ENCODE assay signal across 8 cellular contexts in the genomic region with DNA sequence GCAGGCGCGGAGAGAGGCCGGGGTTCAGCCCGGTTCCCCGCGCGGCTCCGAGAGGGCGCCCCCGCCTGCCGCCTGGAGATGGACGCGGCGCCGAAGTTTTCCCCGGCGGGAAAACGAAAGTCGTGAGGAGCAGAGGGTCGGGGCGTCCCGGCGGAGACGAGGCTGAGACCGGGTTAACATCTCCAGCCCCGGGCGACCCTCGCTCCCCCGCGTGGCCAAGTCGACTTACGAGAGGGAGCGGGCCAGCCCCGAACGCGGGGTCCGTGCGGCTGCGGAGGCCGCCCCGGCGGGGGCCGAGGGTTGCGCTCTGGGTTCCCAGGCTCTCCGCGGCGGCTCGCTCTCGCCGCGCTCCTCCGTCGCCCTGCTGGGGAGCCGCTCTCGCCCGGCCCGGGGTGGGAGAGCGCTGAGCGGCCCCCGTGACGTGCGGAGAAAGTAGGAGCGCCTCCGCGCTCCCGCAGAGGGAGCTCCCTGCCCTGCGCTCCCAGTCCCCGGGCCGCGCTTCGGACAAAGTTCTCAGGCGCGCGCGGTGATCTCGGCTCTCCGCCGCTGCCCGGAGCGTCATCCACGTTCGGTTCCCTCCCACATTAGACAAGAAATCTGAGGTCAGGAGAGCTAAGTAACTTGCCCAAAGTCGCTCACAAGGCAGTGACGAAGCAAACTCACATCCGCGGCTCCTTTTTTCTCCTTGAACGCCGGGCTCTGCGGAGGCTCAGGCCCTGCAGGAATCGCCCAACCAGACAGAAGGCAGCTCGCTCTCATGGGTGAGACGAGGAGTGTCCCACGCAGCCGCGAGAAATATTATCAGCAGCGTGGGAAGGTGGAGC. TPM values are rescaled to one million over a fixed set of nuclear protein-coding genes. Genes with fewer than 3 reads are reported as not detected.
DNase-seq lines count a peak whose midpoint lies in the region; ATAC-seq and TF ChIP-seq lines count a peak whose summit lies in the region.

No MANE protein-coding gene starts in this region.

- no peaks in the 10 kb centered on the region for H3K36me3 ChIP-seq in HUES6 (ENCODE audit: control insufficient read depth, insufficient read depth, low read length)

- H3K27me3 ChIP-seq in HUES6 (ENCODE audit: control insufficient read depth, insufficient read depth, low read length) = peaks cover 45% of the 10 kb centered on the region

- peak overlapping the region; percentile 86 for H3K4me3 ChIP-seq in HUES6 (ENCODE audit: low read depth, low read length)
- peak overlapping the region; percentile 90 for H3K4me3 ChIP-seq in coronary artery

- intact Hi-C loops in left colon (cut with DNase I, micrococcal nuclease) = loop anchor here in 1 of 2 donors (10.0 kb wide), 1 partner anchor 289 kb away; the partner anchor contains the start of genes GFM2 and NSA2

- ATAC-seq in activated CD4-positive, CD25-positive, alpha-beta regulatory T cell treated with anti-CD3 and anti-CD28 coated beads, Interleukin-2, amount 50 U/mL, for 24 hours = peak; percentile 30 to 37
- ATAC-seq in left colon (peak; percentile 66), HG03196 (IDR thresholded peaks at IDR 0.05; ENCODE audit: unreplicated experiment) (no peak)

- H3K9ac ChIP-seq in HUES6 (ENCODE audit: low read length) = peak overlapping the region; percentile 94

- no peak for TF ChIP-seq CTCF in coronary artery (IDR thresholded peaks at IDR 0.05)

- DNase-seq in ELF-1 (ENCODE audit: low read depth, low spot score) = peak; percentile 73
- DNase-seq in coronary artery (ENCODE audit: low spot score) = peak; percentile 80
- DNase-seq in left colon = peak; percentile 41 to 69
- DNase-seq in stimulated activated CD4-positive, alpha-beta T cell treated with anti-CD3 and anti-CD28 coated beads, Interleukin-1b, Interleukin-23, amount 100 ng/mL, for 4 hours (ENCODE audit: low read depth in 2 of 2) = peak; percentile 23 to 50
- DNase-seq in NCI-H2107 (lab: John Stamatoyannopoulos, UW) = no peak

- peak overlapping the region; percentile 63; the same call in 1 of the 2 replicates for H3K27ac ChIP-seq in HUES6 (ENCODE audit: low read depth, low read length)
- H3K27ac ChIP-seq in coronary artery = peak overlapping the region; percentile 94 to 95

- H3K9me3 ChIP-seq in HUES6 (ENCODE audit: control insufficient read depth, insufficient read depth, low read depth, low read length) = no peaks in the 10 kb centered on the region

- peaks cover 48% of the 10 kb centered on the region for H3K4me1 ChIP-seq in HUES6 (ENCODE audit: control insufficient read depth, insufficient read depth, low read length)

RNA-seq across cellular contexts. Expression of gene GCNT4, which starts 1.1 kb away (rescaled TPM):
- total RNA-seq in left colon = 1 to 10 TPM in 1 of 2 donors, under 1 TPM in 1; 0.79 to 3.1 TPM
